In genomic region chr15:34161329-34161953, GRCh38 we compare ENCODE assay signal across 1 cellular context.
TF ChIP-seq lines count a peak whose summit lies in the region.

No MANE protein-coding gene starts in this region.

TF ChIP-seq in HepG2, 621 proteins besides CTCF, POLR2A, EP300 and RAD21:
- 0 out of 2 replicates have a peak, but pooled peaks have one; percentile 39 for TF ChIP-seq ZMYM2 (CRISPR knock-in tag; IDR thresholded peaks at IDR 0.05)
- no peak for TF ChIP-seq ZNF263 (CRISPR knock-in tag; IDR thresholded peaks at IDR 0.05)
- peak; percentile 87; the same call in 1 of the 2 replicates for TF ChIP-seq ZNF562 (CRISPR knock-in tag; IDR thresholded peaks at IDR 0.05; ENCODE audit: borderline replicate concordance)
